Comparison of ENCODE assay signal across 11 cellular contexts in the genomic region with DNA sequence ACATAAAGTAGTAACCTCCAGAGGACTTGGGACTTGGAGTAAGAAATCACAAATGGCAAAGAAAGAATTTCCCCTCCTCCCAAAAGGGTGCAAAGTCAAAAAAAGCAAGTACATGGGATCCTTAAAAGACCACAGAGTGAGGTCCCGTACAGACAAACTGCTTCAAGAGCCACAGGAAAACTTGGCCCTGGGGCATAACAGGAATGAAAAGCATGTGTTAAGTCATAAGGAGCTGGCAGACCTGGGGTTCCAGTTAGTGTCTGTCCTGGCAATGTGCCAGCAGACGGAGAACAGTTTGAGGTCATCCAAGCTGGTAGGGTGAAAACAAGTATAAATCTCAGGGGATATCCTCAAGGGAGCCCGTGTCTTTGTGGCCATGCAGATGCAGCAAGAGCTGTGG.
DNase-seq lines count a peak whose midpoint lies in the region; ATAC-seq, FAIRE-seq and TF ChIP-seq lines count a peak whose summit lies in the region.
"Had no signal": no experiment of that assay in that cellular context is flagged by ENCODE, and none has a peak within 500 bp of the region (broad histone marks: within the 10 kb centered on the region; RNA-seq: fewer than 3 reads in every experiment).

No MANE protein-coding gene starts in this region.

- no peaks in the 10 kb centered on the region for H3K36me3 Mint-ChIP-seq in CD4-positive, alpha-beta T cell (ENCODE audit: low read depth)
- H3K36me3 Mint-ChIP-seq in naive thymus-derived CD8-positive, alpha-beta T cell: no peaks in the 10 kb centered on the region

- H3K23ac ChIP-seq in mesenchymal stem cell (ENCODE audit: low read length in 2 of 2): no peak overlapping the region

- 40% methylated on average over 3 of the region's 3 CpGs for WGBS in mesenchymal stem cell

- no peak overlapping the region for H3K4me2 ChIP-seq in mesenchymal stem cell (ENCODE audit: low read length, poor library complexity, severe bottlenecking)

- no peaks in the 10 kb centered on the region for H3K27me3 Mint-ChIP-seq in CD4-positive, alpha-beta T cell
- no peaks in the 10 kb centered on the region for H3K27me3 Mint-ChIP-seq in naive thymus-derived CD8-positive, alpha-beta T cell

- H3K27me3 ChIP-seq in CD4-positive, alpha-beta T cell (ENCODE audit: control insufficient read depth, insufficient read depth, low read length): no peaks in the 10 kb centered on the region
- H3K27me3 ChIP-seq in bronchial epithelial cell (ENCODE audit: control insufficient read depth, insufficient read depth, low read length) (no peaks in the 10 kb centered on the region), mesenchymal stem cell (ENCODE audit: control insufficient read depth in 1 of 2, insufficient read depth in 1 of 2, low read length in 2 of 2) (no peaks in the 10 kb centered on the region)

- H4K91ac ChIP-seq in mesenchymal stem cell (ENCODE audit: low read length): no peak overlapping the region

- no peak overlapping the region for H3K14ac ChIP-seq in mesenchymal stem cell (ENCODE audit: low read length in 2 of 2)

- no peak for FAIRE-seq in bronchial epithelial cell (lab: Jason Lieb, UNC)

- no peaks in the 10 kb centered on the region for H3K36me3 ChIP-seq in bronchial epithelial cell (ENCODE audit: control insufficient read depth, insufficient read depth, low read length)
- H3K36me3 ChIP-seq in mesenchymal stem cell (ENCODE audit: control insufficient read depth in 1 of 2, insufficient read depth in 2 of 2, low read depth in 1 of 2, low read length in 2 of 2): no peaks in the 10 kb centered on the region

- peak overlapping the region; percentile 26 for H3K27ac Mint-ChIP-seq in CD4-positive, alpha-beta T cell
- peak overlapping the region in 5 of 10 donors; percentile 22 to 53 (median 46) for H3K27ac Mint-ChIP-seq in naive thymus-derived CD8-positive, alpha-beta T cell

- no peak overlapping the region for H2AK5ac ChIP-seq in mesenchymal stem cell (ENCODE audit: low read length, severe bottlenecking)

- H3K4me3 Mint-ChIP-seq in CD4-positive, alpha-beta T cell: no peak overlapping the region
- peak overlapping the region in 3 of 10 donors; percentile 59 to 78 (median 66) for H3K4me3 Mint-ChIP-seq in naive thymus-derived CD8-positive, alpha-beta T cell

- no peak overlapping the region for H4K8ac ChIP-seq in mesenchymal stem cell (ENCODE audit: low read length)

- no peak overlapping the region for H2BK12ac ChIP-seq in mesenchymal stem cell (ENCODE audit: low read length in 2 of 2)

- intact Hi-C loops in CD4-positive, alpha-beta T cell (cut with DNase I, micrococcal nuclease): loop anchor here in 1 of 2 experiments (5.0 kb wide), 1 partner anchor 151 kb away; no protein-coding TSS in a partner anchor

- no peak overlapping the region for H2AFZ ChIP-seq in mesenchymal stem cell (ENCODE audit: low read depth, low read length)

- H3K9ac ChIP-seq in mesenchymal stem cell (ENCODE audit: low read length): no peak overlapping the region

- peaks cover 18% of the 10 kb centered on the region for H3K4me1 ChIP-seq in mesenchymal stem cell (ENCODE audit: control insufficient read depth, insufficient read depth, low read depth, low read length)

- CTCF ChIA-PET in CD4-positive, alpha-beta T cell (lab: Charles Lee): no interaction called here

- H2BK5ac ChIP-seq in mesenchymal stem cell (ENCODE audit: low read depth, low read length, poor library complexity, severe bottlenecking): no peak overlapping the region

- H3K9me3 ChIP-seq in CD4-positive, alpha-beta T cell (ENCODE audit: control insufficient read depth, low read length): no peaks in the 10 kb centered on the region
- H3K9me3 ChIP-seq in mesenchymal stem cell (ENCODE audit: control insufficient read depth, low read length): no peaks in the 10 kb centered on the region

- no peak for ATAC-seq in CD4-positive, alpha-beta T cell (ENCODE audit: poor library complexity)
- no peak for ATAC-seq in naive thymus-derived CD8-positive, alpha-beta T cell
- no peak for ATAC-seq in GM21576 (IDR thresholded peaks at IDR 0.05; ENCODE audit: unreplicated experiment)

- POLR2A ChIA-PET in CD4-positive, alpha-beta T cell (lab: Charles Lee): no interaction called here
- POLR2A ChIA-PET in naive thymus-derived CD8-positive, alpha-beta T cell (lab: Charles Lee): no interaction called here

- no peak overlapping the region for H2BK120ac ChIP-seq in mesenchymal stem cell (ENCODE audit: low read depth, low read length)

- H2BK15ac ChIP-seq in mesenchymal stem cell (ENCODE audit: low read depth, poor library complexity, severe bottlenecking): no peak overlapping the region

- no peak overlapping the region for H3K27ac ChIP-seq in CD4-positive, alpha-beta T cell (ENCODE audit: low read depth, low read length)
- peak overlapping the region; percentile 44 for H3K27ac ChIP-seq in mesenchymal stem cell (ENCODE audit: low read length, poor library complexity, severe bottlenecking)

- H3K4me3 ChIP-seq in bronchial epithelial cell (ENCODE audit: low read depth, low read length): no peak overlapping the region
- H3K4me3 ChIP-seq in mesenchymal stem cell (ENCODE audit: insufficient read depth in 1 of 2, low read depth in 1 of 2, low read length in 2 of 2): no peak overlapping the region

- H3K9me3 Mint-ChIP-seq in CD4-positive, alpha-beta T cell: no peaks in the 10 kb centered on the region
- H3K9me3 Mint-ChIP-seq in naive thymus-derived CD8-positive, alpha-beta T cell: peaks cover 0 to 2% (median 0%) of the 10 kb centered on the region in 9 donors

- DNase-seq in CD4-positive, alpha-beta T cell: no peak
- DNase-seq in LoVo (ENCODE audit: low spot score) (peak; percentile 15), bronchial epithelial cell (ENCODE audit: low read depth) (peak; percentile 79), mesenchymal stem cell (peak; percentile 42), T-helper 9 cell (no peak)
- DNase-seq in naive thymus-derived CD8-positive, alpha-beta T cell: no peak
- DNase-seq in stimulated activated CD4-positive, alpha-beta T cell treated with anti-CD3 and anti-CD28 coated beads, Interleukin-2, amount 100 ng/mL, for 24 hours: no peak
- DNase-seq: head of caudate nucleus, NCI-H2081 treated with DMSO at 0.1 percent for 48 hours, occipital lobe had no signal

- no peak overlapping the region for H3K4ac ChIP-seq in mesenchymal stem cell (ENCODE audit: low read depth in 1 of 2, low read length in 2 of 2)

- no peak overlapping the region for H3K18ac ChIP-seq in mesenchymal stem cell (ENCODE audit: low read depth in 1 of 2, low read length in 2 of 2)

- no peak for TF ChIP-seq CTCF in CD4-positive, alpha-beta T cell (IDR thresholded peaks at IDR 0.05)
- no peak for TF ChIP-seq CTCF in bronchial epithelial cell (IDR thresholded peaks at IDR 0.05; ENCODE audit: insufficient read depth, low read length, severe bottlenecking)

- no peaks in the 10 kb centered on the region for H3K79me1 ChIP-seq in mesenchymal stem cell (replicated peaks; ENCODE audit: low read length, poor library complexity, severe bottlenecking)

- H3K4me1 Mint-ChIP-seq in CD4-positive, alpha-beta T cell (ENCODE audit: low read depth): peaks cover 15% of the 10 kb centered on the region
- H3K4me1 Mint-ChIP-seq in naive thymus-derived CD8-positive, alpha-beta T cell: peaks cover 14 to 22% (median 16%) of the 10 kb centered on the region in 4 donors

Comparison
In these comparisons a context has a peak if more than half of its experiments do, and no peak if none do; other contexts are left out.
1. DNase-seq: peak in LoVo (single experiment), bronchial epithelial cell (single experiment) and mesenchymal stem cell (single experiment); none in CD4-positive, alpha-beta T cell (0 of 10), naive thymus-derived CD8-positive, alpha-beta T cell (0 of 10), stimulated activated CD4-positive, alpha-beta T cell treated with anti-CD3 and anti-CD28 coated beads, Interleukin-2, amount 100 ng/mL, for 24 hours (0 of 2) and T-helper 9 cell (single experiment).